10 cellular contexts compared by ENCODE assay signal in genomic region chr14:103021817-103022668, GRCh38. TPM values are rescaled to one million over a fixed set of nuclear protein-coding genes. Genes with fewer than 3 reads are reported as not detected.
A peak's percentile ranks its signal among the peaks of the same experiment; 100 is the strongest.
DNase-seq lines count a peak whose midpoint lies in the region; ATAC-seq, FAIRE-seq and TF ChIP-seq lines count a peak whose summit lies in the region.
"Had no signal": no experiment of that assay in that cellular context is flagged by ENCODE, and none has a peak within 500 bp of the region (broad histone marks: within the 10 kb centered on the region; RNA-seq: fewer than 3 reads in every experiment).

No MANE protein-coding gene starts in this region.

- peaks cover 51% of the 10 kb centered on the region for H3K4me1 Mint-ChIP-seq in nephron

- TF ChIP-seq CTCF in endothelial cell of umbilical vein (IDR thresholded peaks at IDR 0.05; ENCODE audit: extremely low read depth in 1 of 2, insufficient read depth in 1 of 2, low read depth in 1 of 2, low read length in 2 of 2) = no peak
- TF ChIP-seq CTCF in nephron (IDR thresholded peaks at IDR 0.05; ENCODE audit: unreplicated experiment in 3 of 3) = no peak

- dilution Hi-C loops in endothelial cell of umbilical vein (cut with MboI; ENCODE audit: extremely low pct_ligation_motif_present, low sequenced_read_pairs) = no loop called here

- peaks cover 90% of the 10 kb centered on the region for H3K79me2 ChIP-seq in endothelial cell of umbilical vein (ENCODE audit: control insufficient read depth, insufficient read depth, low read length)

- CTCF ChIA-PET in endothelial cell of umbilical vein (lab: Charles Lee) = interaction anchor here (1.2 to 1.9 kb wide), 4 partner anchors 8 to 83 kb away, joined by 3 to 6 read pairs (median 3); no protein-coding TSS in a partner anchor

- no peaks in the 10 kb centered on the region for H3K9me1 ChIP-seq in endothelial cell of umbilical vein (replicated peaks; ENCODE audit: control insufficient read depth, extremely low read depth, insufficient read depth, low read length)

- no peaks in the 10 kb centered on the region for H3K9me3 ChIP-seq in endothelial cell of umbilical vein (replicated peaks; ENCODE audit: control insufficient read depth, insufficient read depth, low read length)
- H3K9me3 ChIP-seq: SJSA1 had no signal

- DNase-seq in COLO668 (lab: John Stamatoyannopoulos, UW; ENCODE audit: unreplicated experiment) (peak; percentile 69), NCI-H2196 treated with DMSO at 0.1 percent for 48 hours (lab: John Stamatoyannopoulos, UW; ENCODE audit: unreplicated experiment) (peak; percentile 41), endothelial cell of umbilical vein (ENCODE audit: low read depth, low spot score) (no peak), activated gamma-delta T cell (lab: John Stamatoyannopoulos, UW) (no peak)
- DNase-seq: activated T-cell treated with anti-CD3 and anti-CD28 coated beads, Interleukin-2, amount 50 U/mL, for 4 hours had no signal

- no peak overlapping the region for H2AFZ ChIP-seq in endothelial cell of umbilical vein (ENCODE audit: low read depth, low read length)

- peak; percentile 37 for FAIRE-seq in endothelial cell of umbilical vein (lab: Jason Lieb, UNC)

- no peak overlapping the region for H3K4me3 Mint-ChIP-seq in nephron
- H3K4me3 Mint-ChIP-seq: activated T-cell treated with anti-CD3 and anti-CD28 coated beads, Interleukin-2, amount 50 U/mL, for 4 hours had no signal

- H4K20me1 ChIP-seq in endothelial cell of umbilical vein (replicated peaks; ENCODE audit: control insufficient read depth, extremely low read depth, insufficient read depth, low read length) = no peaks in the 10 kb centered on the region

- H3K27ac Mint-ChIP-seq in nephron = peak overlapping the region in 2 of 3 experiments; percentile 10 to 40

- no peak overlapping the region for H3K27ac ChIP-seq in endothelial cell of umbilical vein (ENCODE audit: insufficient read depth, low read depth, low read length)

- peaks cover 31% of the 10 kb centered on the region for H3K4me1 ChIP-seq in endothelial cell of umbilical vein (ENCODE audit: control insufficient read depth, extremely low read depth, insufficient read depth, low read length)

- no peak overlapping the region for H3K4me3 ChIP-seq in endothelial cell of umbilical vein (replicated peaks in 1 of 3; ENCODE audit: insufficient read depth in 1 of 3, low read depth in 1 of 3, low read length in 3 of 3)
- H3K4me3 ChIP-seq: SJSA1 had no signal

- TF ChIP-seq POLR2A in endothelial cell of umbilical vein (IDR thresholded peaks at IDR 0.05; ENCODE audit: low read depth, low read length) = no peak

- no peaks in the 10 kb centered on the region for H3K27me3 ChIP-seq in endothelial cell of umbilical vein (ENCODE audit: control insufficient read depth in 2 of 2, insufficient read depth in 2 of 2, low read length in 2 of 2)
- H3K27me3 ChIP-seq: SJSA1 had no signal

- no peaks in the 10 kb centered on the region for H3K27me3 Mint-ChIP-seq in nephron (ENCODE audit: low read depth)

- BruUV-seq in endothelial cell of umbilical vein (replicated peaks; lab: Mats Ljungman, UMichigan) = no TSS peak

- no peak overlapping the region for H3K9ac ChIP-seq in endothelial cell of umbilical vein (replicated peaks; ENCODE audit: extremely low read depth, insufficient read depth, low read length)

- peaks cover 23% of the 10 kb centered on the region for H3K36me3 Mint-ChIP-seq in nephron (ENCODE audit: low read depth)

- POLR2A ChIA-PET in endothelial cell of umbilical vein (lab: Charles Lee) = no interaction called here

- H3K36me3 ChIP-seq in endothelial cell of umbilical vein (ENCODE audit: control insufficient read depth in 2 of 2, extremely low read depth in 1 of 2, insufficient read depth in 2 of 2, low read length in 2 of 2) = peaks cover 0 to 2% of the 10 kb centered on the region in 2 experiments

- H3K9me3 Mint-ChIP-seq in nephron = peaks cover 2% of the 10 kb centered on the region

- no peak overlapping the region for H3K4me2 ChIP-seq in endothelial cell of umbilical vein (ENCODE audit: insufficient read depth, low read length)

- intact Hi-C loops in endothelial cell of umbilical vein (cut with micrococcal nuclease) = no loop called here

- ATAC-seq in GM18502 (IDR thresholded peaks at IDR 0.05; ENCODE audit: poor library complexity, unreplicated experiment) (no peak), HG03175 (IDR thresholded peaks at IDR 0.05; ENCODE audit: unreplicated experiment) (no peak), HG02870 (IDR thresholded peaks at IDR 0.05; ENCODE audit: unreplicated experiment) (no peak)
- ATAC-seq: activated T-cell treated with anti-CD3 and anti-CD28 coated beads, Interleukin-2, amount 50 U/mL, for 4 hours had no signal

TF ChIP-seq in endothelial cell of umbilical vein, 7 proteins besides CTCF, POLR2A, EP300 and RAD21:
- TF ChIP-seq JUN (IDR thresholded peaks at IDR 0.05; ENCODE audit: borderline replicate concordance, insufficient read depth, insufficient read length, low read depth) (no peak), MYC (IDR thresholded peaks at IDR 0.05; ENCODE audit: low read depth, low read length) (no peak), FOS (IDR thresholded peaks at IDR 0.05; ENCODE audit: borderline replicate concordance, insufficient read depth, low read length) (no peak), POLR2AphosphoS5 (IDR thresholded peaks at IDR 0.05; ENCODE audit: insufficient read depth, low read depth, low read length) (no peak), EZH2 (IDR thresholded peaks at IDR 0.05; ENCODE audit: borderline replicate concordance, low read depth, low read length, severe bottlenecking) (no peak), MAX (IDR thresholded peaks at IDR 0.05; ENCODE audit: insufficient read depth, insufficient read length) (no peak), GATA2 (IDR thresholded peaks at IDR 0.05; ENCODE audit: insufficient read depth, insufficient read length, low read depth, low read length) (no peak)
TF ChIP-seq in endothelial cell of umbilical vein: peak in this region for 0.

RNA-seq across cellular contexts. Expression of gene CDC42BPB, which starts 35.3 kb away (rescaled TPM):
- total RNA-seq in endothelial cell of umbilical vein = 131 and 136 TPM in 2 replicates
- polyA plus RNA-seq in endothelial cell of umbilical vein = 82.6 and 93.7 TPM in 2 replicates
- polyA plus RNA-seq in endothelial cell of umbilical vein (2011; cell fraction: cytosol; rRNA removed) = 91.3 and 93.3 TPM in 2 replicates
- 301 and 323 TPM in 2 replicates for polyA plus RNA-seq in endothelial cell of umbilical vein (2011; cell fraction: nucleus; rRNA removed)
- polyA plus RNA-seq in endothelial cell of umbilical vein (2012) = 81.5 and 92.0 TPM in 2 replicates
- polyA minus RNA-seq in endothelial cell of umbilical vein = 217 and 238 TPM in 2 replicates
- polyA minus RNA-seq in endothelial cell of umbilical vein (2011; cell fraction: cytosol; rRNA and poly(A)+ RNA removed) = 43.9 TPM
- polyA minus RNA-seq in endothelial cell of umbilical vein (2011; cell fraction: nucleus; rRNA and poly(A)+ RNA removed) = 147 and 209 TPM in 2 replicates

Comparison
In these comparisons a context has a peak if more than half of its experiments do, and no peak if none do; other contexts are left out.
1. DNase-seq: peak in COLO668 (single experiment) and NCI-H2196 treated with DMSO at 0.1 percent for 48 hours (single experiment); none in endothelial cell of umbilical vein (single experiment) and activated gamma-delta T cell (single experiment).